Comparison of ENCODE assay signal across 1 cellular context in genomic region chr6:162177733-162178132, GRCh38.
TF ChIP-seq lines count a peak whose summit lies in the region.

No MANE protein-coding gene starts in this region.

TF ChIP-seq in WTC11, 78 proteins besides CTCF, POLR2A, EP300 and RAD21 (continued from another document):
- TF ChIP-seq ARID4B (CRISPR knock-in tag; IDR thresholded peaks at IDR 0.05; ENCODE audit: borderline replicate concordance) (no peak), USF2 (CRISPR knock-in tag; IDR thresholded peaks at IDR 0.05) (no peak), PRDM15 (CRISPR knock-in tag; IDR thresholded peaks at IDR 0.05) (no peak), TCF7 (CRISPR knock-in tag; IDR thresholded peaks at IDR 0.05; ENCODE audit: low read depth) (no peak)
